In genomic region chr20:37308098-37309050, GRCh38 we compare ENCODE assay signal across 8 cellular contexts. TPM values are rescaled to one million over a fixed set of nuclear protein-coding genes. Genes with fewer than 3 reads are reported as not detected.
A peak's percentile ranks its signal among the peaks of the same experiment; 100 is the strongest.
DNase-seq lines count a peak whose midpoint lies in the region; ATAC-seq and TF ChIP-seq lines count a peak whose summit lies in the region.

No MANE protein-coding gene starts in this region.

- H3K9me3 ChIP-seq in naive thymus-derived CD4-positive, alpha-beta T cell (ENCODE audit: control insufficient read depth in 2 of 3, low read length in 3 of 3): no peaks in the 10 kb centered on the region

- peaks cover 0 to 37% (median 5%) of the 10 kb centered on the region in 3 experiments for H3K36me3 ChIP-seq in naive thymus-derived CD4-positive, alpha-beta T cell (ENCODE audit: control insufficient read depth in 2 of 3, insufficient read depth in 3 of 3, low read length in 3 of 3)

- no peaks in the 10 kb centered on the region for H3K4me1 ChIP-seq in naive thymus-derived CD4-positive, alpha-beta T cell (ENCODE audit: control insufficient read depth in 2 of 2, insufficient read depth in 2 of 2, low read length in 2 of 2)

- peak; percentile 88 for ATAC-seq in GM21390 (IDR thresholded peaks at IDR 0.05; ENCODE audit: unreplicated experiment)
- peak; percentile 80 for ATAC-seq in HG03469 (IDR thresholded peaks at IDR 0.05; ENCODE audit: unreplicated experiment)
- peak; percentile 33 for ATAC-seq in left lobe of liver
- no peak for ATAC-seq in naive thymus-derived CD4-positive, alpha-beta T cell

- H3K9me3 Mint-ChIP-seq in naive thymus-derived CD4-positive, alpha-beta T cell: no peaks in the 10 kb centered on the region

- DNase-seq in GM13976 (ENCODE audit: low spot score) (peak; percentile 83), left lobe of liver (ENCODE audit: low spot score) (no peak), AG08395 (ENCODE audit: low spot score) (no peak), OCI-M1 (lab: John Stamatoyannopoulos, UW) (no peak), 8988T (no peak)
- no peak for DNase-seq in naive thymus-derived CD4-positive, alpha-beta T cell

- no peaks in the 10 kb centered on the region for H3K27me3 ChIP-seq in naive thymus-derived CD4-positive, alpha-beta T cell (ENCODE audit: control insufficient read depth in 2 of 2, insufficient read depth in 2 of 2, low read length in 2 of 2)

- H3K4me3 ChIP-seq in naive thymus-derived CD4-positive, alpha-beta T cell (ENCODE audit: low read length): no peak overlapping the region

- intact Hi-C loops in naive thymus-derived CD4-positive, alpha-beta T cell (cut with micrococcal nuclease): no loop called here

- H3K4me3 Mint-ChIP-seq in naive thymus-derived CD4-positive, alpha-beta T cell: peak overlapping the region in 1 of 10 donors; percentile 8

- H3K27ac Mint-ChIP-seq in naive thymus-derived CD4-positive, alpha-beta T cell: peak overlapping the region in 4 of 9 donors; percentile 7 to 62 (median 36)

- H3K36me3 Mint-ChIP-seq in naive thymus-derived CD4-positive, alpha-beta T cell: peaks cover 3 to 45% (median 3%) of the 10 kb centered on the region in 5 donors

- TF ChIP-seq CTCF in GM13976 (IDR thresholded peaks at IDR 0.05; ENCODE audit: borderline replicate concordance, control extremely low read depth, extremely low read depth, insufficient read depth, missing control alignments): no peak

- CTCF ChIA-PET in naive thymus-derived CD4-positive, alpha-beta T cell (lab: Charles Lee): no interaction called here

- no peak overlapping the region for H3K27ac ChIP-seq in naive thymus-derived CD4-positive, alpha-beta T cell (ENCODE audit: low read depth, low read length)

- POLR2A ChIA-PET in naive thymus-derived CD4-positive, alpha-beta T cell (lab: Charles Lee): no interaction called here

- in situ Hi-C loops in GM13976 (cut with MboI; ENCODE audit: low sequenced_read_pairs, unreplicated experiment): no loop called here

- H3K4me1 Mint-ChIP-seq in naive thymus-derived CD4-positive, alpha-beta T cell: peaks cover 3 to 19% (median 11%) of the 10 kb centered on the region in 7 donors

- no peaks in the 10 kb centered on the region for H3K27me3 Mint-ChIP-seq in naive thymus-derived CD4-positive, alpha-beta T cell

RNA-seq across cellular contexts. Expression of gene MANBAL, which starts 18.9 kb away (rescaled TPM):
- 12.3 TPM for total RNA-seq in left lobe of liver
- total RNA-seq in naive thymus-derived CD4-positive, alpha-beta T cell: 10 to 100 TPM in 3 of 5 experiments, 1 to 10 TPM in 2; 4.2 to 12.3 (median 11.5) TPM
- polyA plus RNA-seq in naive thymus-derived CD4-positive, alpha-beta T cell: 10 to 100 TPM; 21.2 to 28.4 TPM

RNA-seq across cellular contexts. Expression of gene SRC, which starts 37.6 kb away (rescaled TPM):
- total RNA-seq in left lobe of liver: 9.6 TPM
- 10 to 100 TPM in 1 of 5 experiments, 1 to 10 TPM in 4; 2.8 to 26.6 (median 4.4) TPM for total RNA-seq in naive thymus-derived CD4-positive, alpha-beta T cell
- under 1 TPM; 0.63 to 0.82 TPM for polyA plus RNA-seq in naive thymus-derived CD4-positive, alpha-beta T cell

RNA-seq across cellular contexts. Expression of gene GHRH, which starts 46.8 kb away (rescaled TPM):
- total RNA-seq in left lobe of liver: not detected
- not detected for total RNA-seq in naive thymus-derived CD4-positive, alpha-beta T cell
- polyA plus RNA-seq in naive thymus-derived CD4-positive, alpha-beta T cell: not detected
